Comparison of ENCODE assay signal across 13 cellular contexts in genomic region chr19:3097442-3097871, GRCh38. TPM values are rescaled to one million over a fixed set of nuclear protein-coding genes. Genes with fewer than 3 reads are reported as not detected.
DNase-seq lines count a peak whose midpoint lies in the region; ATAC-seq and TF ChIP-seq lines count a peak whose summit lies in the region.
"Had no signal": no experiment of that assay in that cellular context is flagged by ENCODE, and none has a peak within 500 bp of the region (broad histone marks: within the 10 kb centered on the region; RNA-seq: fewer than 3 reads in every experiment).

No MANE protein-coding gene starts in this region.

- H3K4me1 ChIP-seq in BLaER1 (peaks cover 89% of the 10 kb centered on the region), sigmoid colon (peaks cover 2 to 79% (median 70%) of the 10 kb centered on the region in 4 donors)

- peaks cover 79% of the 10 kb centered on the region for H4K20me1 ChIP-seq in BLaER1

- H3K36me3 ChIP-seq in BLaER1 (no peaks in the 10 kb centered on the region), sigmoid colon (no peaks in the 10 kb centered on the region)

- intact Hi-C loops in MCF 10A (cut with micrococcal nuclease) = no loop called here
- intact Hi-C loops in left colon (cut with DNase I, micrococcal nuclease) = no loop called here
- intact Hi-C loops in sigmoid colon (cut with DNase I) = no loop called here

- WGBS in sigmoid colon, 2 donors = 10 to 65% methylated on average over 24 of the region's 24 CpGs

- H3K4me1 Mint-ChIP-seq in MCF 10A (ENCODE audit: insufficient read depth, unreplicated experiment) = peaks cover 24% of the 10 kb centered on the region

- no peaks in the 10 kb centered on the region for H3K9me3 ChIP-seq in BLaER1
- no peaks in the 10 kb centered on the region for H3K9me3 ChIP-seq in sigmoid colon
- H3K9me3 ChIP-seq: SJSA1 had no signal

- H3K27ac Mint-ChIP-seq in MCF 10A (ENCODE audit: low read depth, unreplicated experiment) = peak overlapping the region; percentile 69

- H3K4me3 ChIP-seq in BLaER1 = peak overlapping the region; percentile 96
- H3K4me3 ChIP-seq in sigmoid colon = peak overlapping the region in 3 of 4 donors; percentile 22 to 75 (median 39)
- H3K4me3 ChIP-seq: SJSA1 had no signal

- in situ Hi-C loops in GM13977 (cut with MboI; ENCODE audit: low pct_unique_long_range_greater_than_20kb, low sequenced_read_pairs, unreplicated experiment) = no loop called here

- no peaks in the 10 kb centered on the region for H3K9me3 Mint-ChIP-seq in MCF 10A (ENCODE audit: unreplicated experiment)
- H3K9me3 Mint-ChIP-seq: HFFc6 had no signal

- POLR2A ChIA-PET in MCF 10A (lab: Yijun Ruan, JAX) = interaction anchor here (0.5 to 4.0 kb wide), 9 partner anchors 23 to 1230 kb away, joined by 3 to 16 read pairs (median 3); partner anchors contain the start of gene ZNF57

- no TSS peak for BruUV-seq in MCF 10A (replicated peaks; lab: Mats Ljungman, UMichigan)

- peak; percentile 32 for ATAC-seq in left colon

- TF ChIP-seq EP300 in sigmoid colon (IDR thresholded peaks at IDR 0.05) = no peak

- no peaks in the 10 kb centered on the region for H3K27me3 Mint-ChIP-seq in MCF 10A (ENCODE audit: insufficient read depth, unreplicated experiment)

- no peak for TF ChIP-seq POLR2A in sigmoid colon (IDR thresholded peaks at IDR 0.05)

- H3K9ac ChIP-seq in BLaER1 = peak overlapping the region; percentile 90

- TF ChIP-seq CTCF in MCF 10A (IDR thresholded peaks at IDR 0.05; ENCODE audit: unreplicated experiment) (no peak), sigmoid colon (IDR thresholded peaks at IDR 0.05) (no peak), GM13977 (IDR thresholded peaks at IDR 0.05; ENCODE audit: extremely low read depth, insufficient read depth, missing control alignments) (no peak)

- H3K27ac ChIP-seq in BLaER1 = peak overlapping the region; percentile 92
- H3K27ac ChIP-seq in sigmoid colon = peak overlapping the region; percentile 65 to 86 (median 83)

- H3K4me3 Mint-ChIP-seq in MCF 10A (ENCODE audit: unreplicated experiment) = peak overlapping the region; percentile 93
- H3K4me3 Mint-ChIP-seq: HFFc6 had no signal

- H3K4me2 ChIP-seq in BLaER1 = peak overlapping the region; percentile 100

- no peaks in the 10 kb centered on the region for H3K36me3 Mint-ChIP-seq in MCF 10A (ENCODE audit: insufficient read depth, unreplicated experiment)

- CTCF ChIA-PET in MCF 10A (lab: Yijun Ruan, JAX) = interaction anchor here (0.7 to 2.8 kb wide), 3 partner anchors 11 to 140 kb away, joined by 3 to 18 read pairs (median 11); no protein-coding TSS in a partner anchor

- DNase-seq in MCF 10A (ENCODE audit: unreplicated experiment) = no peak
- DNase-seq in left colon = peak; percentile 61 to 63
- DNase-seq in sigmoid colon = no peak
- DNase-seq in GM13977 (ENCODE audit: low spot score) = no peak
- DNase-seq in T-helper 9 cell = no peak
- DNase-seq in DMS114 treated with DMSO at 0.1 percent for 48 hours (lab: John Stamatoyannopoulos, UW; ENCODE audit: unreplicated experiment) = no peak
- DNase-seq in NCI-H1436 (lab: John Stamatoyannopoulos, UW) = no peak
- DNase-seq: activated CD4-positive, alpha-beta T cell treated with anti-CD3 and anti-CD28 coated beads, Interleukin-2, amount 50 U/mL, for 1 hour; HFFc6; NCI-H510A treated with DMSO at 0.1 percent for 48 hours; nucleus accumbens had no signal

- H3K27me3 ChIP-seq in BLaER1 (no peaks in the 10 kb centered on the region), sigmoid colon (no peaks in the 10 kb centered on the region)
- H3K27me3 ChIP-seq: SJSA1 had no signal

RNA-seq across cellular contexts. Expression of gene GNA11, which starts 3.3 kb away (rescaled TPM):
- total RNA-seq in MCF 10A (2022) = 40.9 and 48.1 TPM in 2 replicates
- total RNA-seq in left colon = 100 to 1,000 TPM; 215 to 248 TPM
- total RNA-seq in sigmoid colon = 10 to 100 TPM; 43.2 to 52.5 (median 45.4) TPM
- polyA plus RNA-seq in sigmoid colon = 100 to 1,000 TPM in 2 of 3 donors, 10 to 100 TPM in 1; 90.1 to 151 (median 150) TPM

RNA-seq across cellular contexts. Expression of gene TLE5, which starts 35.2 kb away (rescaled TPM):
- 266 and 273 TPM in 2 replicates for total RNA-seq in MCF 10A (2022)
- 100 to 1,000 TPM; 427 to 487 TPM for total RNA-seq in left colon
- 100 to 1,000 TPM; 581 to 711 (median 629) TPM for total RNA-seq in sigmoid colon
- 100 to 1,000 TPM; 561 to 714 (median 581) TPM for polyA plus RNA-seq in sigmoid colon

RNA-seq across cellular contexts. Expression of gene GNA15, which starts 38.4 kb away (rescaled TPM):
- total RNA-seq in MCF 10A (2022) (32.9 and 47.1 TPM in 2 replicates), left colon (1 to 10 TPM; 3.0 to 4.8 TPM), sigmoid colon (1 to 10 TPM in 3 of 4 donors, under 1 TPM in 1; 0.55 to 6.0 (median 4.4) TPM)
- polyA plus RNA-seq in sigmoid colon = 1 to 10 TPM; 4.2 to 5.6 (median 5.1) TPM
- total RNA-seq: HFFc6 had no signal

Comparison
In these comparisons a context has a peak if more than half of its experiments do, and no peak if none do; other contexts are left out.
1. DNase-seq: peak in left colon (2 of 2); none in MCF 10A (single experiment), sigmoid colon (single experiment), GM13977 (single experiment), T-helper 9 cell (single experiment), DMS114 treated with DMSO at 0.1 percent for 48 hours (single experiment) and NCI-H1436 (single experiment).